25 cellular contexts compared by ENCODE assay signal in the genomic region with DNA sequence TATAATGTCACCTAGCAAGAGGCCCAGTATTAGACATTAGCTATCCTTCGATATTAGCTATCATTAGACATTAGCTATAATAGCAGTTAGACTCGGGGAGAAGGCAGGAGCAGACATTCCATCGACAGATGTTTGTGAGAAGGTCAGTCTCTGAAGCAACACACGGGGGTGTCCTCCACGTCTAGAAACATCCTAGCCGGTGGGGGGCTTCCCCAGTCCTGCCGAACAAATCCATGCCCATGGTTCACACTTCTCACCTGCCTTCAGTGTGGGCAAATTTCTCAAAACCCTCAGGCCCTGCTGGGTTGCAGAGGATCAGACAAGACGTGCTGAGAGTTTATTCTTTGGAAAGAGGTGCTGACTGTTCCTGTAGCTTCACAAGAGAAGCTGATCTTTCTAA.
A peak's percentile ranks its signal among the peaks of the same experiment; 100 is the strongest.
DNase-seq lines count a peak whose midpoint lies in the region; ATAC-seq, FAIRE-seq and TF ChIP-seq lines count a peak whose summit lies in the region.
"Had no signal": no experiment of that assay in that cellular context is flagged by ENCODE, and none has a peak within 500 bp of the region (broad histone marks: within the 10 kb centered on the region; RNA-seq: fewer than 3 reads in every experiment).

No MANE protein-coding gene starts in this region.

- H3K4me1 ChIP-seq in RWPE2 (ENCODE audit: insufficient read depth, poor library complexity, severe bottlenecking) (no peaks in the 10 kb centered on the region), H1 (replicated peaks in 1 of 4; ENCODE audit: control insufficient read depth in 3 of 4, insufficient read depth in 4 of 4, low read length in 3 of 4) (peaks cover 0 to 1% (median 0%) of the 10 kb centered on the region in 4 experiments; a peak in 2 of 7 replicates)

- intact Hi-C loops in posterior vena cava (cut with DNase I), result no loop called here

- CTCF ChIA-PET in H1 (lab: Charles Lee; ENCODE audit: partially characterized antibody), result interaction anchor here (0.9 to 9.2 kb wide), 13 partner anchors 11 to 469 kb away, joined by 3 to 84 read pairs (median 5); no protein-coding TSS in a partner anchor

- WGBS in H1 (ENCODE audit: extremely low coverage in 1 of 2, insufficient coverage in 1 of 2, insufficient read length in 1 of 2, insufficient replicate concordance in 2 of 2, low coverage in 1 of 2, low lambda C conversion rate in 2 of 2, missing lambda C conversion rate in 1 of 2), 2 experiments, result 87% methylated on average over 8 of the region's 8 CpGs; no CpG with 5 or more reads in 1 of the 2 experiments

- no peak overlapping the region for H3K9ac ChIP-seq in H1 (replicated peaks in 1 of 4; ENCODE audit: extremely low read depth in 1 of 4, low read depth in 3 of 4, low read length in 3 of 4)
- H3K9ac ChIP-seq: BLaER1 had no signal

- no peak overlapping the region for H2BK20ac ChIP-seq in H1 (ENCODE audit: low read length)

- H3K9me3 ChIP-seq in RWPE2 (ENCODE audit: severe bottlenecking) (no peaks in the 10 kb centered on the region), H1 (ENCODE audit: insufficient read depth in 2 of 2, low read depth in 1 of 2, low read length in 1 of 2) (no peaks in the 10 kb centered on the region)
- H3K9me3 ChIP-seq: BE2C, BLaER1 had no signal

- peaks cover 0 to 3% of the 10 kb centered on the region in 2 experiments for H4K20me1 ChIP-seq in H1 (replicated peaks in 1 of 2; ENCODE audit: control insufficient read depth in 1 of 2, insufficient read depth in 2 of 2, low read length in 2 of 2)
- H4K20me1 ChIP-seq: BLaER1 had no signal

- TF ChIP-seq RAD21 in H1 (IDR thresholded peaks at IDR 0.05 in 1 of 2, conservative IDR thresholded peaks at IDR 0.05 in 1 of 2; ENCODE audit: low read depth in 2 of 2, low read length in 2 of 2), result no peak

- FAIRE-seq in HTR-8/SVneo (lab: Jason Lieb, UNC) (peak; percentile 4), H1 (lab: Jason Lieb, UNC) (no peak)
- FAIRE-seq: A204.1, GM12891, GM19239 had no signal

- no peak for TF ChIP-seq POLR2A in H1 (IDR thresholded peaks at IDR 0.05; ENCODE audit: control extremely low read depth in 1 of 2, low read depth in 2 of 2, low read length in 2 of 2)

- TF ChIP-seq CTCF in RWPE2 (IDR thresholded peaks at IDR 0.05; ENCODE audit: poor library complexity, severe bottlenecking) (no peak), H1 (IDR thresholded peaks at IDR 0.05; ENCODE audit: control extremely low read depth in 1 of 3, insufficient read depth in 1 of 3, low read depth in 1 of 3, low read length in 3 of 3) (no peak)

- TF ChIP-seq EP300 in H1 (IDR thresholded peaks at IDR 0.05; ENCODE audit: borderline replicate concordance in 1 of 2, low read depth in 2 of 2, low read length in 2 of 2), result no peak

- no peak overlapping the region for H4K5ac ChIP-seq in H1 (ENCODE audit: insufficient read length, low read depth, low read length)

- H4K8ac ChIP-seq in H1 (ENCODE audit: extremely low read depth, insufficient read depth, low read length), result no peak overlapping the region

- no peak overlapping the region for H2AK5ac ChIP-seq in H1 (ENCODE audit: low read depth, low read length)

- peak overlapping the region; percentile 33; the same call in 1 of the 2 replicates for H2BK15ac ChIP-seq in H1 (ENCODE audit: low read length)

- H3K14ac ChIP-seq in H1 (ENCODE audit: insufficient read length), result no peak overlapping the region

- H2BK120ac ChIP-seq in H1 (replicated peaks; ENCODE audit: low read depth, low read length), result no peak overlapping the region

- no peak overlapping the region for H4K91ac ChIP-seq in H1 (replicated peaks; ENCODE audit: insufficient read length, low read length)

- H3K4ac ChIP-seq in H1 (replicated peaks; ENCODE audit: insufficient read length, low read depth, low read length), result no peak overlapping the region

- no peak for DNase-seq in HTR-8/SVneo (ENCODE audit: insufficient read length, low spot score)
- peak; percentile 23 for DNase-seq in RWPE2 (ENCODE audit: low spot score)
- no peak for DNase-seq in H1 (ENCODE audit: low read depth in 1 of 2, low spot score in 2 of 2)
- DNase-seq in posterior vena cava (ENCODE audit: low spot score), result peak; percentile 11
- no peak for DNase-seq in germinal center (ENCODE audit: low spot score)
- DNase-seq in activated naive CD4-positive, alpha-beta T cell treated with Interleukin-2 at 50 U/mL for 16 hours, result no peak
- DNase-seq in NCI-H345 (lab: John Stamatoyannopoulos, UW), result no peak
- DNase-seq: 8988T; ACHN; BE2C; C1 segment of cervical spinal cord; CD4-positive, alpha-beta memory T cell; CD4-positive, CD25-positive, alpha-beta regulatory T cell; COR-L47; DMS 273 treated with DMSO at 0.1 percent for 48 hours; DMS53; DMS79; DND-41; EL; GDM1 had no signal

- no peak overlapping the region for H3K23ac ChIP-seq in H1 (ENCODE audit: insufficient read length)

- ATAC-seq in RWPE2 (ENCODE audit: low read depth) (no peak), GM21390 (IDR thresholded peaks at IDR 0.05; ENCODE audit: unreplicated experiment) (no peak)

- H3K79me1 ChIP-seq in H1 (ENCODE audit: low read depth, low read length), result no peaks in the 10 kb centered on the region

- H2BK5ac ChIP-seq in H1 (ENCODE audit: low read depth, low read length), result no peak overlapping the region

- H3K79me2 ChIP-seq in H1 (ENCODE audit: control insufficient read depth in 1 of 2, insufficient read depth in 2 of 2, low read length in 2 of 2), result no peaks in the 10 kb centered on the region

- H3K23me2 ChIP-seq in H1 (ENCODE audit: low read depth, low read length), result no peaks in the 10 kb centered on the region

- H3K4me3 ChIP-seq in RWPE2 (ENCODE audit: severe bottlenecking), result no peak overlapping the region
- H3K4me3 ChIP-seq in H1 (ENCODE audit: extremely low read depth in 1 of 4, insufficient read depth in 2 of 4, low read depth in 3 of 4, low read length in 4 of 4), result no peak overlapping the region
- H3K4me3 ChIP-seq: BLaER1 had no signal

- H3K56ac ChIP-seq in H1 (replicated peaks; ENCODE audit: insufficient read length, low read depth, low read length), result no peak overlapping the region

- no peak overlapping the region for H3K27ac ChIP-seq in RWPE2 (ENCODE audit: poor library complexity, severe bottlenecking)
- H3K27ac ChIP-seq in H1 (ENCODE audit: low read depth, low read length), result no peak overlapping the region
- H3K27ac ChIP-seq: BLaER1 had no signal

- H3K4me2 ChIP-seq in H1 (ENCODE audit: insufficient read depth in 1 of 2, low read depth in 2 of 2, low read length in 2 of 2), result no peak overlapping the region
- H3K4me2 ChIP-seq: BLaER1 had no signal

- H3K27me3 ChIP-seq in RWPE2 (ENCODE audit: insufficient read depth, poor library complexity, severe bottlenecking), result peaks cover 81% of the 10 kb centered on the region
- no peaks in the 10 kb centered on the region for H3K27me3 ChIP-seq in H1 (replicated peaks in 1 of 4; ENCODE audit: control insufficient read depth in 3 of 4, extremely low read depth in 1 of 4, insufficient read depth in 3 of 4, low read length in 3 of 4)
- H3K27me3 ChIP-seq: BE2C, BLaER1 had no signal

- no peak overlapping the region for H3K18ac ChIP-seq in H1 (ENCODE audit: extremely low read depth, low read length)

- H2BK12ac ChIP-seq in H1 (ENCODE audit: low read depth, low read length), result no peak overlapping the region

- H3K36me3 ChIP-seq in RWPE2 (ENCODE audit: low read depth), result no peaks in the 10 kb centered on the region
- H3K36me3 ChIP-seq in H1 (ENCODE audit: control insufficient read depth in 2 of 4, insufficient read depth in 4 of 4, low read length in 3 of 4), result no peaks in the 10 kb centered on the region
- H3K36me3 ChIP-seq: BE2C, BLaER1 had no signal

- POLR2A ChIA-PET in H1 (lab: Charles Lee; ENCODE audit: partially characterized antibody), result interaction anchor here (1.7 kb wide), 1 partner anchor 8 kb away, joined by 3 read pairs; no protein-coding TSS in a partner anchor

- no peak overlapping the region for H2AFZ ChIP-seq in H1 (ENCODE audit: low read length)

TF ChIP-seq in H1, 55 proteins besides CTCF, POLR2A, EP300 and RAD21:
- TF ChIP-seq PHF8 (conservative IDR thresholded peaks at IDR 0.05; ENCODE audit: low read depth, low read length), result no peak
- TF ChIP-seq CHD1 (IDR thresholded peaks at IDR 0.05; ENCODE audit: low read depth, low read length), result no peak
- no peak for TF ChIP-seq POLR2AphosphoS5 (IDR thresholded peaks at IDR 0.05; ENCODE audit: low read depth, low read length)
- TF ChIP-seq JUN (IDR thresholded peaks at IDR 0.05; ENCODE audit: low read depth, low read length), result no peak
- TF ChIP-seq SP4 (IDR thresholded peaks at IDR 0.05; ENCODE audit: low read length), result no peak
- TF ChIP-seq JUND (IDR thresholded peaks at IDR 0.05; ENCODE audit: low read length), result no peak
- no peak for TF ChIP-seq CBX5 (IDR thresholded peaks at IDR 0.05; ENCODE audit: low read depth, low read length)

Comparison
In these comparisons a context has a peak if more than half of its experiments do, and no peak if none do; other contexts are left out.
1. DNase-seq: peak in RWPE2 (single experiment) and posterior vena cava (single experiment); none in HTR-8/SVneo (single experiment), H1 (0 of 2), germinal center (single experiment), activated naive CD4-positive, alpha-beta T cell treated with Interleukin-2 at 50 U/mL for 16 hours (single experiment) and NCI-H345 (single experiment).